Comparison of ENCODE assay signal across 8 cellular contexts in genomic region chr16:9138731-9139501, GRCh38. TPM values are rescaled to one million over a fixed set of nuclear protein-coding genes. Genes with fewer than 3 reads are reported as not detected.
A peak's percentile ranks its signal among the peaks of the same experiment; 100 is the strongest.
DNase-seq lines count a peak whose midpoint lies in the region; ATAC-seq and TF ChIP-seq lines count a peak whose summit lies in the region.

No MANE protein-coding gene starts in this region.

- ATAC-seq in HG02852 (IDR thresholded peaks at IDR 0.05; ENCODE audit: unreplicated experiment): peak; percentile 42
- peak; percentile 74 for ATAC-seq in activated CD8-positive, alpha-beta T cell treated with anti-CD3 and anti-CD28 coated beads, Interleukin-2, amount 10 ng/mL, durations not matched to agents 7 days and 5 days
- no peak for ATAC-seq in HG02973 (IDR thresholded peaks at IDR 0.05; ENCODE audit: unreplicated experiment)

- CTCF ChIA-PET in Calu3 (lab: Charles Lee): interaction anchor here (0.6 to 2.2 kb wide), 15 partner anchors 9 to 1371 kb away, joined by 3 to 11 read pairs (median 5); partner anchors contain the start of gene CARHSP1
- CTCF ChIA-PET in activated CD8-positive, alpha-beta T cell treated with anti-CD3 and anti-CD28 coated beads, Interleukin-2, amount 10 ng/mL, durations not matched to agents 7 days and 5 days (lab: Charles Lee): interaction anchor here (0.6 to 2.4 kb wide), 28 partner anchors 9 to 1043 kb away, joined by 3 to 17 read pairs (median 4); partner anchors contain the start of gene GRIN2A

- no peaks in the 10 kb centered on the region for H3K9me3 ChIP-seq in effector memory CD4-positive, alpha-beta T cell (ENCODE audit: control insufficient read depth, low read length)

- H3K9me3 Mint-ChIP-seq in Calu3 (ENCODE audit: low read depth, unreplicated experiment) (no peaks in the 10 kb centered on the region), mesothelial cell of epicardium (peaks cover 3% of the 10 kb centered on the region)
- no peaks in the 10 kb centered on the region for H3K9me3 Mint-ChIP-seq in activated CD8-positive, alpha-beta T cell treated with anti-CD3 and anti-CD28 coated beads, Interleukin-2, amount 10 ng/mL, durations not matched to agents 7 days and 5 days (ENCODE audit: insufficient read depth)

- POLR2A ChIA-PET in activated CD8-positive, alpha-beta T cell treated with anti-CD3 and anti-CD28 coated beads, Interleukin-2, amount 10 ng/mL, durations not matched to agents 7 days and 5 days (lab: Charles Lee): no interaction called here

- H3K4me3 ChIP-seq in effector memory CD4-positive, alpha-beta T cell (ENCODE audit: insufficient read depth, low read depth, low read length, poor library complexity, severe bottlenecking): no peak overlapping the region

- peaks cover 5% of the 10 kb centered on the region for H3K4me1 ChIP-seq in effector memory CD4-positive, alpha-beta T cell (ENCODE audit: control insufficient read depth, insufficient read depth, low read length, poor library complexity, severe bottlenecking)

- no TSS peak for BruUV-seq in Calu3 (replicated peaks; lab: Mats Ljungman, UMichigan)

- no peak overlapping the region for H3K4me3 Mint-ChIP-seq in Calu3 (ENCODE audit: low read depth, unreplicated experiment)
- no peak overlapping the region for H3K4me3 Mint-ChIP-seq in activated CD8-positive, alpha-beta T cell treated with anti-CD3 and anti-CD28 coated beads, Interleukin-2, amount 10 ng/mL, durations not matched to agents 7 days and 5 days
- H3K4me3 Mint-ChIP-seq in mesothelial cell of epicardium: peak overlapping the region; percentile 30

- H3K36me3 Mint-ChIP-seq in Calu3 (ENCODE audit: insufficient read depth, unreplicated experiment) (peaks cover 24% of the 10 kb centered on the region), mesothelial cell of epicardium (peaks cover 3% of the 10 kb centered on the region)
- H3K36me3 Mint-ChIP-seq in activated CD8-positive, alpha-beta T cell treated with anti-CD3 and anti-CD28 coated beads, Interleukin-2, amount 10 ng/mL, durations not matched to agents 7 days and 5 days (ENCODE audit: low read depth): no peaks in the 10 kb centered on the region

- H3K27ac Mint-ChIP-seq in Calu3 (ENCODE audit: unreplicated experiment): peak overlapping the region; percentile 0
- no peak overlapping the region for H3K27ac Mint-ChIP-seq in activated CD8-positive, alpha-beta T cell treated with anti-CD3 and anti-CD28 coated beads, Interleukin-2, amount 10 ng/mL, durations not matched to agents 7 days and 5 days
- H3K27ac Mint-ChIP-seq in mesothelial cell of epicardium: no peak overlapping the region

- TF ChIP-seq CTCF in Calu3 (IDR thresholded peaks at IDR 0.05; ENCODE audit: unreplicated experiment): peak; percentile 91
- peak; percentile 41 for TF ChIP-seq CTCF in mesothelial cell of epicardium (IDR thresholded peaks at IDR 0.05; ENCODE audit: unreplicated experiment)

- intact Hi-C loops in Calu3 (cut with micrococcal nuclease; ENCODE audit: unreplicated experiment): no loop called here

- no peak overlapping the region for H3K27ac ChIP-seq in effector memory CD4-positive, alpha-beta T cell (ENCODE audit: insufficient read depth, low read length, poor library complexity, severe bottlenecking)

- H3K27me3 Mint-ChIP-seq in Calu3 (ENCODE audit: unreplicated experiment) (peaks cover 16% of the 10 kb centered on the region), mesothelial cell of epicardium (ENCODE audit: low read depth) (peaks cover 14% of the 10 kb centered on the region)
- H3K27me3 Mint-ChIP-seq in activated CD8-positive, alpha-beta T cell treated with anti-CD3 and anti-CD28 coated beads, Interleukin-2, amount 10 ng/mL, durations not matched to agents 7 days and 5 days (ENCODE audit: low read depth): peaks cover 2% of the 10 kb centered on the region

- DNase-seq in Calu3 (peak; percentile 87), NCI-H748 treated with DMSO at 0.1 percent for 48 hours (lab: John Stamatoyannopoulos, UW) (peak; percentile 23), mesothelial cell of epicardium (ENCODE audit: low spot score in 2 of 2, unreplicated experiment in 2 of 2) (peak; percentile 49 to 83)
- DNase-seq in activated CD8-positive, alpha-beta T cell treated with anti-CD3 and anti-CD28 coated beads, Interleukin-2, amount 10 ng/mL, durations not matched to agents 7 days and 5 days: peak; percentile 74
- DNase-seq in effector memory CD4-positive, alpha-beta T cell: peak; percentile 21 to 42 (median 36)
- peak; percentile 44 to 63 for DNase-seq in stimulated activated CD8-positive, alpha-beta memory T cell treated with anti-CD3 and anti-CD28 coated beads, Interleukin-2, amount 100 ng/mL, for 48 hours (ENCODE audit: low read depth in 2 of 2)

- H3K27me3 ChIP-seq in effector memory CD4-positive, alpha-beta T cell (replicated peaks; ENCODE audit: control insufficient read depth, insufficient read depth, low read length, poor library complexity, severe bottlenecking): peaks cover 8% of the 10 kb centered on the region

- peaks cover 8% of the 10 kb centered on the region for H3K4me1 Mint-ChIP-seq in Calu3 (ENCODE audit: low read depth, unreplicated experiment)
- H3K4me1 Mint-ChIP-seq in activated CD8-positive, alpha-beta T cell treated with anti-CD3 and anti-CD28 coated beads, Interleukin-2, amount 10 ng/mL, durations not matched to agents 7 days and 5 days (ENCODE audit: low read depth): peaks cover 30% of the 10 kb centered on the region
- peaks cover 1% of the 10 kb centered on the region for H3K4me1 Mint-ChIP-seq in mesothelial cell of epicardium

- no peaks in the 10 kb centered on the region for H3K36me3 ChIP-seq in effector memory CD4-positive, alpha-beta T cell (ENCODE audit: control insufficient read depth, insufficient read depth, low read length)

RNA-seq across cellular contexts. Expression of gene HAPSTR1, which starts 47.5 kb away (rescaled TPM):
- 57.1 and 59.6 TPM in 2 replicates for total RNA-seq in Calu3 (2022)
- total RNA-seq in activated CD8-positive, alpha-beta T cell treated with anti-CD3 and anti-CD28 coated beads, Interleukin-2, amount 10 ng/mL, durations not matched to agents 7 days and 5 days: 10 to 100 TPM; 55.8 to 60.4 TPM
- 76.7 to 80.6 TPM (median 78.9 TPM) in 3 replicates for total RNA-seq in mesothelial cell of epicardium

Comparison
In these comparisons a context has a peak if more than half of its experiments do, and no peak if none do; other contexts are left out.
1. DNase-seq: peak in every context shown above with its lines; median percentile 87 in Calu3; 74 in activated CD8-positive, alpha-beta T cell treated with anti-CD3 and anti-CD28 coated beads, Interleukin-2, amount 10 ng/mL, durations not matched to agents 7 days and 5 days; 66 in mesothelial cell of epicardium; 54 in stimulated activated CD8-positive, alpha-beta memory T cell treated with anti-CD3 and anti-CD28 coated beads, Interleukin-2, amount 100 ng/mL, for 48 hours; 36 in effector memory CD4-positive, alpha-beta T cell; 23 in NCI-H748 treated with DMSO at 0.1 percent for 48 hours.